Comparison of ENCODE assay signal across 1 cellular context in genomic region chr1:169105434-169106094, GRCh38.
TF ChIP-seq lines count a peak whose summit lies in the region.

No MANE protein-coding gene starts in this region.

TF ChIP-seq in HepG2, 621 proteins besides CTCF, POLR2A, EP300 and RAD21 (continued from another document and continues in another):
- TF ChIP-seq ZEB1 (IDR thresholded peaks at IDR 0.05; ENCODE audit: insufficient replicate concordance, low read depth) (no peak), ZNF614 (CRISPR knock-in tag; IDR thresholded peaks at IDR 0.05; ENCODE audit: borderline replicate concordance) (0 out of 2 replicates have a peak, but pooled peaks have one; percentile 71), ZNF790 (CRISPR knock-in tag; IDR thresholded peaks at IDR 0.05; ENCODE audit: borderline replicate concordance) (0 out of 2 replicates have a peak, but pooled peaks have one; percentile 45), THRA (CRISPR knock-in tag; IDR thresholded peaks at IDR 0.05; ENCODE audit: borderline replicate concordance) (peak; percentile 100), MAFF (IDR thresholded peaks at IDR 0.05; ENCODE audit: low read depth, low read length) (no peak), TFE3 (CRISPR knock-in tag; IDR thresholded peaks at IDR 0.05) (0 out of 2 replicates have a peak, but pooled peaks have one; percentile 39), MNT (IDR thresholded peaks at IDR 0.05) (no peak), ZNF780A (CRISPR knock-in tag; IDR thresholded peaks at IDR 0.05) (no peak), ZNF160 (CRISPR knock-in tag; IDR thresholded peaks at IDR 0.05) (no peak), ETV5 (CRISPR knock-in tag; IDR thresholded peaks at IDR 0.05; ENCODE audit: borderline replicate concordance) (peak; percentile 98), KDM2A (CRISPR knock-in tag; IDR thresholded peaks at IDR 0.05; ENCODE audit: borderline replicate concordance, low read depth) (peak; percentile 83; the same call in 1 of the 2 replicates), GMEB1 (CRISPR knock-in tag; IDR thresholded peaks at IDR 0.05; ENCODE audit: borderline replicate concordance) (peak; percentile 63), HMG20B (CRISPR knock-in tag; conservative IDR thresholded peaks at IDR 0.05) (peak; percentile 84), FOSL1 (CRISPR knock-in tag; IDR thresholded peaks at IDR 0.05; ENCODE audit: borderline replicate concordance) (no peak), ZNF253 (CRISPR knock-in tag; IDR thresholded peaks at IDR 0.05; ENCODE audit: borderline replicate concordance) (no peak), ZNF224 (CRISPR knock-in tag; IDR thresholded peaks at IDR 0.05) (no peak), ESRRA (CRISPR knock-in tag; IDR thresholded peaks at IDR 0.05; ENCODE audit: low read depth) (peak; percentile 80; the same call in 1 of the 2 replicates), ZNF274 (CRISPR knock-in tag; IDR thresholded peaks at IDR 0.05) (peak; percentile 60), ZNF639 (CRISPR knock-in tag; conservative IDR thresholded peaks at IDR 0.05) (no peak; the same call in 1 of the 2 replicates), FOXK1 (CRISPR knock-in tag; IDR thresholded peaks at IDR 0.05; ENCODE audit: borderline replicate concordance, low read depth) (no peak), AGO1 (IDR thresholded peaks at IDR 0.05; ENCODE audit: low read depth, low read length, poor library complexity, severe bottlenecking) (no peak), PCBP2 (optimal IDR thresholded peaks at IDR 0.05; ENCODE audit: low read depth, low read length, poor library complexity, severe bottlenecking) (no peak), BHLHE40 (IDR thresholded peaks at IDR 0.05; ENCODE audit: low read length) (no peak; the same call in 1 of the 2 replicates), ZSCAN5A (CRISPR knock-in tag; IDR thresholded peaks at IDR 0.05; ENCODE audit: borderline replicate concordance) (no peak), JUNB (CRISPR knock-in tag; IDR thresholded peaks at IDR 0.05; ENCODE audit: borderline replicate concordance) (no peak), ZNF414 (CRISPR knock-in tag; IDR thresholded peaks at IDR 0.05) (peak; percentile 95; the same call in 1 of the 2 replicates), PAF1 (CRISPR knock-in tag; IDR thresholded peaks at IDR 0.05) (no peak), MATR3 (CRISPR knock-in tag; IDR thresholded peaks at IDR 0.05) (no peak), NR2F6 (IDR thresholded peaks at IDR 0.05) (no peak), NR2F6 (CRISPR knock-in tag; IDR thresholded peaks at IDR 0.05) (peak; percentile 78), ZNF205 (CRISPR knock-in tag; IDR thresholded peaks at IDR 0.05) (no peak; the same call in 1 of the 2 replicates), KLF13 (CRISPR knock-in tag; IDR thresholded peaks at IDR 0.05) (no peak), ZNF543 (CRISPR knock-in tag; IDR thresholded peaks at IDR 0.05) (peak; percentile 54; the same call in 1 of the 2 replicates), ETS1 (CRISPR knock-in tag; IDR thresholded peaks at IDR 0.05) (no peak; the same call in 1 of the 2 replicates), SP5 (CRISPR knock-in tag; IDR thresholded peaks at IDR 0.05; ENCODE audit: borderline replicate concordance, low read depth) (peak; percentile 97), KLF15 (CRISPR knock-in tag; IDR thresholded peaks at IDR 0.05; ENCODE audit: borderline replicate concordance) (peak; percentile 35; the same call in 1 of the 2 replicates), ELF4 (CRISPR knock-in tag; IDR thresholded peaks at IDR 0.05; ENCODE audit: borderline replicate concordance) (no peak), ZNF768 (CRISPR knock-in tag; IDR thresholded peaks at IDR 0.05) (peak; percentile 63; the same call in 1 of the 2 replicates), POGZ (CRISPR knock-in tag; IDR thresholded peaks at IDR 0.05) (peak; percentile 78), NR0B2 (CRISPR knock-in tag; IDR thresholded peaks at IDR 0.05) (no peak), E2F1 (CRISPR knock-in tag; IDR thresholded peaks at IDR 0.05) (peak; percentile 63; the same call in 1 of the 2 replicates), ZNF598 (CRISPR knock-in tag; IDR thresholded peaks at IDR 0.05; ENCODE audit: borderline replicate concordance) (no peak), ZNF670 (CRISPR knock-in tag; IDR thresholded peaks at IDR 0.05; ENCODE audit: borderline replicate concordance) (0 out of 2 replicates have a peak, but pooled peaks have one; percentile 22), TAF1 (CRISPR knock-in tag; IDR thresholded peaks at IDR 0.05) (0 out of 2 replicates have a peak, but pooled peaks have one; percentile 15), ZNF576 (CRISPR knock-in tag; IDR thresholded peaks at IDR 0.05) (no peak), ZNF33A (CRISPR knock-in tag; IDR thresholded peaks at IDR 0.05; ENCODE audit: borderline replicate concordance) (0 out of 2 replicates have a peak, but pooled peaks have one; percentile 87), SMAD3 (CRISPR knock-in tag; IDR thresholded peaks at IDR 0.05) (no peak), ZFP41 (CRISPR knock-in tag; IDR thresholded peaks at IDR 0.05; ENCODE audit: borderline replicate concordance) (0 out of 2 replicates have a peak, but pooled peaks have one; percentile 42), ZNF24 (IDR thresholded peaks at IDR 0.05) (no peak), RARA (CRISPR knock-in tag; IDR thresholded peaks at IDR 0.05) (peak; percentile 62), ASH2L (IDR thresholded peaks at IDR 0.05; ENCODE audit: insufficient read length, low read depth, low read length) (no peak), FLYWCH1 (CRISPR knock-in tag; IDR thresholded peaks at IDR 0.05) (no peak), ZNF333 (CRISPR knock-in tag; IDR thresholded peaks at IDR 0.05; ENCODE audit: borderline replicate concordance) (no peak), ZC3H13 (CRISPR knock-in tag; IDR thresholded peaks at IDR 0.05) (0 out of 2 replicates have a peak, but pooled peaks have one; percentile 23), ERF (CRISPR knock-in tag; IDR thresholded peaks at IDR 0.05) (peak; percentile 60), ZNF691 (CRISPR knock-in tag; IDR thresholded peaks at IDR 0.05; ENCODE audit: borderline replicate concordance, low read depth) (no peak; the same call in 1 of the 2 replicates), ZNF839 (CRISPR knock-in tag; IDR thresholded peaks at IDR 0.05; ENCODE audit: borderline replicate concordance) (peak; percentile 74; the same call in 1 of the 2 replicates), ZNF343 (CRISPR knock-in tag; IDR thresholded peaks at IDR 0.05) (no peak)
